In genomic region chr6:28880894-28881780, GRCh38 we compare ENCODE assay signal across 8 cellular contexts. TPM values are rescaled to one million over a fixed set of nuclear protein-coding genes. Genes with fewer than 3 reads are reported as not detected.
DNase-seq lines count a peak whose midpoint lies in the region; ATAC-seq lines count a peak whose summit lies in the region.

No MANE protein-coding gene starts in this region.

- H3K4me1 ChIP-seq in skeletal muscle tissue (ENCODE audit: control insufficient read depth in 3 of 3, insufficient read depth in 3 of 3, low read length in 3 of 3) = peaks cover 0 to 7% (median 2%) of the 10 kb centered on the region in 3 donors

- DNase-seq in GF-D8 (lab: John Stamatoyannopoulos, UW) (peak; percentile 36), NCI-H1105 (lab: John Stamatoyannopoulos, UW) (peak; percentile 78), UCSD-AML1 (lab: John Stamatoyannopoulos, UW; ENCODE audit: unreplicated experiment) (peak; percentile 81), caudate nucleus (lab: John Stamatoyannopoulos, UW) (peak in 54 of 61 donors; percentile 4 to 87 (median 58)), inferior parietal cortex (ENCODE audit: extremely low spot score) (peak; percentile 93)

- H3K27me3 ChIP-seq in skeletal muscle tissue (ENCODE audit: control insufficient read depth in 3 of 3, insufficient read depth in 3 of 3, low read length in 3 of 3) = peaks cover 8 to 29% (median 18%) of the 10 kb centered on the region in 3 donors

- peak overlapping the region in 1 of 3 donors; percentile 40 for H3K9ac ChIP-seq in skeletal muscle tissue (ENCODE audit: low read depth in 1 of 3, low read length in 3 of 3)

- H3K4me3 ChIP-seq in skeletal muscle tissue (ENCODE audit: low read length in 3 of 3) = peak overlapping the region; percentile 60 to 75 (median 71)

- H3K9me3 ChIP-seq in skeletal muscle tissue (ENCODE audit: control insufficient read depth in 3 of 3, low read length in 3 of 3) = peaks cover 0 to 1% (median 0%) of the 10 kb centered on the region in 3 donors

- H3K27ac ChIP-seq in caudate nucleus (ENCODE audit: low read depth, low read length) (peak overlapping the region; percentile 24), skeletal muscle tissue (ENCODE audit: low read depth, low read length) (no peak overlapping the region)

- ATAC-seq in HG03095 (IDR thresholded peaks at IDR 0.05; ENCODE audit: unreplicated experiment) (no peak), GM21360 (IDR thresholded peaks at IDR 0.05; ENCODE audit: unreplicated experiment) (no peak)

- H3K36me3 ChIP-seq in skeletal muscle tissue (ENCODE audit: control insufficient read depth in 3 of 3, insufficient read depth in 3 of 3, low read length in 3 of 3) = no peaks in the 10 kb centered on the region

RNA-seq across cellular contexts. Expression of gene TRIM27, which starts 42.6 kb away (rescaled TPM):
- total RNA-seq in skeletal muscle tissue = 62.1 TPM

Comparison
In these comparisons a context has a peak if more than half of its experiments do, and no peak if none do; other contexts are left out.
1. DNase-seq: peak in every context shown above with its lines; median percentile 93 in inferior parietal cortex; 81 in UCSD-AML1; 78 in NCI-H1105; 58 in caudate nucleus; 36 in GF-D8.